ENCODE assay signal across 9 cellular contexts in genomic region chr15:55255714-55256113, GRCh38. TPM values are rescaled to one million over a fixed set of nuclear protein-coding genes. Genes with fewer than 3 reads are reported as not detected.
DNase-seq lines count a peak whose midpoint lies in the region; ATAC-seq, FAIRE-seq and TF ChIP-seq lines count a peak whose summit lies in the region.
"Had no signal": no experiment of that assay in that cellular context is flagged by ENCODE, and none has a peak within 500 bp of the region (broad histone marks: within the 10 kb centered on the region; RNA-seq: fewer than 3 reads in every experiment).

No MANE protein-coding gene starts in this region.

- peaks cover 44% of the 10 kb centered on the region for H3K36me3 Mint-ChIP-seq in T-helper 2 cell treated with Interferon-gamma antibody and Interleukin-4, amounts not matched to agents 5 μg/mL and 100 μg/mL, for 36 hours (ENCODE audit: low read depth)
- H3K36me3 Mint-ChIP-seq in naive B cell: no peaks in the 10 kb centered on the region

- H3K4me1 ChIP-seq in ascending aorta: no peaks in the 10 kb centered on the region

- TF ChIP-seq CTCF in ascending aorta (IDR thresholded peaks at IDR 0.05) (no peak), foreskin fibroblast (IDR thresholded peaks at IDR 0.05; ENCODE audit: low read depth, low read length) (no peak)

- no peak overlapping the region for H3K4me3 ChIP-seq in ascending aorta
- H3K4me3 ChIP-seq in foreskin fibroblast (ENCODE audit: low read depth in 1 of 2, low read length in 2 of 2): no peak overlapping the region
- H3K4me3 ChIP-seq: ovary had no signal

- ATAC-seq in GM21576 (IDR thresholded peaks at IDR 0.05; ENCODE audit: unreplicated experiment) (peak; percentile 43), naive B cell (ENCODE audit: low read depth in 2 of 2) (peak; percentile 67 to 71)

- no peaks in the 10 kb centered on the region for H3K27me3 ChIP-seq in ascending aorta
- H3K27me3 ChIP-seq: ovary had no signal

- H3K27ac Mint-ChIP-seq in T-helper 2 cell treated with Interferon-gamma antibody and Interleukin-4, amounts not matched to agents 5 μg/mL and 100 μg/mL, for 36 hours: peak overlapping the region; percentile 88
- peak overlapping the region; percentile 85 to 98 (median 94) for H3K27ac Mint-ChIP-seq in naive B cell

- no peaks in the 10 kb centered on the region for H3K27me3 Mint-ChIP-seq in T-helper 2 cell treated with Interferon-gamma antibody and Interleukin-4, amounts not matched to agents 5 μg/mL and 100 μg/mL, for 36 hours (ENCODE audit: low read depth)
- H3K27me3 Mint-ChIP-seq in naive B cell: no peaks in the 10 kb centered on the region

- H3K9me3 Mint-ChIP-seq in T-helper 2 cell treated with Interferon-gamma antibody and Interleukin-4, amounts not matched to agents 5 μg/mL and 100 μg/mL, for 36 hours: no peaks in the 10 kb centered on the region
- no peaks in the 10 kb centered on the region for H3K9me3 Mint-ChIP-seq in naive B cell

- H3K4me1 Mint-ChIP-seq in T-helper 2 cell treated with Interferon-gamma antibody and Interleukin-4, amounts not matched to agents 5 μg/mL and 100 μg/mL, for 36 hours (ENCODE audit: low read depth): peaks cover 64% of the 10 kb centered on the region
- peaks cover 50 to 67% (median 62%) of the 10 kb centered on the region in 3 donors for H3K4me1 Mint-ChIP-seq in naive B cell

- H3K27ac ChIP-seq in ascending aorta: no peak overlapping the region
- H3K27ac ChIP-seq: ovary had no signal

- intact Hi-C loops in ascending aorta (cut with DNase I): no loop called here

- no peaks in the 10 kb centered on the region for H3K9me3 ChIP-seq in ascending aorta
- H3K9me3 ChIP-seq: ovary had no signal

- no peaks in the 10 kb centered on the region for H3K36me3 ChIP-seq in ascending aorta
- H3K36me3 ChIP-seq: ovary had no signal

- FAIRE-seq in GM18507 (lab: Jason Lieb, UNC): peak; percentile 69

- no peak for DNase-seq in GM18507 (ENCODE audit: extremely low spot score, insufficient read length, low read depth)
- no peak for DNase-seq in T-helper 2 cell treated with Interferon-gamma antibody and Interleukin-4, amounts not matched to agents 5 μg/mL and 100 μg/mL, for 36 hours (ENCODE audit: low spot score)
- DNase-seq in naive B cell: peak; percentile 17
- no peak for DNase-seq in ascending aorta (ENCODE audit: low spot score in 2 of 2)
- no peak for DNase-seq in foreskin fibroblast
- DNase-seq in NCI-H146 treated with DMSO at 0.1 percent for 48 hours (lab: John Stamatoyannopoulos, UW; ENCODE audit: unreplicated experiment): no peak
- DNase-seq in DMS114 treated with DMSO at 0.1 percent for 48 hours (lab: John Stamatoyannopoulos, UW; ENCODE audit: unreplicated experiment): no peak
- DNase-seq: ovary had no signal

- peak overlapping the region; percentile 83 for H3K4me3 Mint-ChIP-seq in T-helper 2 cell treated with Interferon-gamma antibody and Interleukin-4, amounts not matched to agents 5 μg/mL and 100 μg/mL, for 36 hours
- peak overlapping the region; percentile 78 to 93 (median 84) for H3K4me3 Mint-ChIP-seq in naive B cell

RNA-seq across cellular contexts. Expression of gene RAB27A, which starts 33.9 kb away (rescaled TPM):
- 10 to 100 TPM; 23.5 to 32.7 (median 29.7) TPM for polyA plus RNA-seq in naive B cell (ENCODE audit: low read depth in 6 of 6)
- total RNA-seq in ascending aorta: 17.9 TPM

RNA-seq across cellular contexts. Expression of gene RSL24D1, which starts 59.0 kb away (rescaled TPM):
- 100 to 1,000 TPM in 4 of 6 donors, 10 to 100 TPM in 2; 82.3 to 114 (median 105) TPM for polyA plus RNA-seq in naive B cell (ENCODE audit: low read depth in 6 of 6)
- 15.3 TPM for total RNA-seq in ascending aorta
